In the genomic region with DNA sequence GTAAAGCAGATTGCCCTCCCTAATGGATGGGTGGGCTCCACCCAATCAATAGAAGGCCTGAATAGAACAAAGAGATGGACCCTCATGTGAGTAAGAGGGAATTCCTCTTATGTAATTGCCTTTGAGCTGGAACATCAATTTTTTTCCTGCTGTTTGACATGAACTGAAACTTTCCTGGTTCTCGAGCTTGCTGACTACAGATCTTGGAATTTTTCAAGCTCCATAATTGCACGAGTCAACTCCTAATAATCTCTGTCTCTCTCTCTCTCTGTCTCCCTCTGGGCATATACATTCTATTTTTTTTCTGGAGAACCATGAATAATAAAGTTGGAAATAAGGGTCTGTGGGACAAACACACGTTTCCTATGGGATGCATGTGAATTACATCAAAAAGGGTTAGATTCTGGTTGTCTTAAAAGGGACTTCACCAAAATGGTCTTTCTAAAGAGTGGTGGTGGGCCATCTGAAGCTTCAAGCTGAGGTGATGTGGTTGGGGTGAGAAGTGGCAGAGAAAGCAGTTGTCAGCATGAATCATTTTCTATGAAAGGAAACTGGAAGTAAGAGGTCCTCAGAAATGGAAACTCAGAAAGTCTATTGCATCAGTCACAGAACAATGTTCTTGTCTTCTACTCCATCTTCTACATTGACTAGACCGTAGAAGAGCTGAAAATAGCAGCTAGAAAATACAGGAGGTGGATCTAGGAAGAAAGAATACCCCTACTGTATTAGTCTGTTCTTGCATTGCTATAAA, we compare ENCODE assay signal across 1 cellular context.
A peak's percentile ranks its signal among the peaks of the same experiment; 100 is the strongest.
TF ChIP-seq lines count a peak whose summit lies in the region.

No MANE protein-coding gene starts in this region.

TF ChIP-seq in GM12878, 131 proteins besides CTCF, POLR2A, EP300 and RAD21 (continued from another document):
- TF ChIP-seq TARDBP (IDR thresholded peaks at IDR 0.05; ENCODE audit: borderline replicate concordance) = no peak
- no peak for TF ChIP-seq CBX5 (IDR thresholded peaks at IDR 0.05; ENCODE audit: low read depth)
- peak in 1 of 2 experiments; percentile 25; a peak in 1 of 4 replicates for TF ChIP-seq ETV6 (conservative IDR thresholded peaks at IDR 0.05 in 1 of 2, IDR thresholded peaks at IDR 0.05 in 1 of 2; ENCODE audit: borderline replicate concordance in 1 of 2, low read depth in 1 of 2)
- no peak for TF ChIP-seq TCF12 (IDR thresholded peaks at IDR 0.05; ENCODE audit: low read depth, low read length)
- TF ChIP-seq FOXM1 (IDR thresholded peaks at IDR 0.05; ENCODE audit: low read depth, low read length) = no peak; the same call in 1 of the 2 replicates
- no peak for TF ChIP-seq HDGF (IDR thresholded peaks at IDR 0.05)
- no peak for TF ChIP-seq MTA2 (IDR thresholded peaks at IDR 0.05; ENCODE audit: low read depth)
- TF ChIP-seq SMARCA5 (IDR thresholded peaks at IDR 0.05) = no peak
- TF ChIP-seq YY1 (IDR thresholded peaks at IDR 0.05; ENCODE audit: low read depth, low read length) = no peak
- TF ChIP-seq PRDM15 (CRISPR knock-in tag; IDR thresholded peaks at IDR 0.05) = no peak
- no peak for TF ChIP-seq SP1 (IDR thresholded peaks at IDR 0.05; ENCODE audit: low read depth, low read length)
- TF ChIP-seq RB1 (IDR thresholded peaks at IDR 0.05; ENCODE audit: borderline replicate concordance) = no peak
- TF ChIP-seq, protein P1, sequence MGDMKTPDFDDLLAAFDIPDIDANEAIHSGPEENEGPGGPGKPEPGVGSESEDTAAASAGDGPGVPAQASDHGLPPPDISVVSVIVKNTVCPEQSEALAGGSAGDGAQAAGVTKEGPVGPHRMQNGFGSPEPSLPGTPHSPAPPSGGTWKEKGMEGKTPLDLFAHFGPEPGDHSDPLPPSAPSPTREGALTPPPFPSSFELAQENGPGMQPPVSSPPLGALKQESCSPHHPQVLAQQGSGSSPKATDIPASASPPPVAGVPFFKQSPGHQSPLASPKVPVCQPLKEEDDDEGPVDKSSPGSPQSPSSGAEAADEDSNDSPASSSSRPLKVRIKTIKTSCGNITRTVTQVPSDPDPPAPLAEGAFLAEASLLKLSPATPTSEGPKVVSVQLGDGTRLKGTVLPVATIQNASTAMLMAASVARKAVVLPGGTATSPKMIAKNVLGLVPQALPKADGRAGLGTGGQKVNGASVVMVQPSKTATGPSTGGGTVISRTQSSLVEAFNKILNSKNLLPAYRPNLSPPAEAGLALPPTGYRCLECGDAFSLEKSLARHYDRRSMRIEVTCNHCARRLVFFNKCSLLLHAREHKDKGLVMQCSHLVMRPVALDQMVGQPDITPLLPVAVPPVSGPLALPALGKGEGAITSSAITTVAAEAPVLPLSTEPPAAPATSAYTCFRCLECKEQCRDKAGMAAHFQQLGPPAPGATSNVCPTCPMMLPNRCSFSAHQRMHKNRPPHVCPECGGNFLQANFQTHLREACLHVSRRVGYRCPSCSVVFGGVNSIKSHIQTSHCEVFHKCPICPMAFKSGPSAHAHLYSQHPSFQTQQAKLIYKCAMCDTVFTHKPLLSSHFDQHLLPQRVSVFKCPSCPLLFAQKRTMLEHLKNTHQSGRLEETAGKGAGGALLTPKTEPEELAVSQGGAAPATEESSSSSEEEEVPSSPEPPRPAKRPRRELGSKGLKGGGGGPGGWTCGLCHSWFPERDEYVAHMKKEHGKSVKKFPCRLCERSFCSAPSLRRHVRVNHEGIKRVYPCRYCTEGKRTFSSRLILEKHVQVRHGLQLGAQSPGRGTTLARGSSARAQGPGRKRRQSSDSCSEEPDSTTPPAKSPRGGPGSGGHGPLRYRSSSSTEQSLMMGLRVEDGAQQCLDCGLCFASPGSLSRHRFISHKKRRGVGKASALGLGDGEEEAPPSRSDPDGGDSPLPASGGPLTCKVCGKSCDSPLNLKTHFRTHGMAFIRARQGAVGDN (IDR thresholded peaks at IDR 0.05) = no peak
- TF ChIP-seq MXI1 (IDR thresholded peaks at IDR 0.05; ENCODE audit: low read depth, low read length) = no peak
- TF ChIP-seq, protein P2, sequence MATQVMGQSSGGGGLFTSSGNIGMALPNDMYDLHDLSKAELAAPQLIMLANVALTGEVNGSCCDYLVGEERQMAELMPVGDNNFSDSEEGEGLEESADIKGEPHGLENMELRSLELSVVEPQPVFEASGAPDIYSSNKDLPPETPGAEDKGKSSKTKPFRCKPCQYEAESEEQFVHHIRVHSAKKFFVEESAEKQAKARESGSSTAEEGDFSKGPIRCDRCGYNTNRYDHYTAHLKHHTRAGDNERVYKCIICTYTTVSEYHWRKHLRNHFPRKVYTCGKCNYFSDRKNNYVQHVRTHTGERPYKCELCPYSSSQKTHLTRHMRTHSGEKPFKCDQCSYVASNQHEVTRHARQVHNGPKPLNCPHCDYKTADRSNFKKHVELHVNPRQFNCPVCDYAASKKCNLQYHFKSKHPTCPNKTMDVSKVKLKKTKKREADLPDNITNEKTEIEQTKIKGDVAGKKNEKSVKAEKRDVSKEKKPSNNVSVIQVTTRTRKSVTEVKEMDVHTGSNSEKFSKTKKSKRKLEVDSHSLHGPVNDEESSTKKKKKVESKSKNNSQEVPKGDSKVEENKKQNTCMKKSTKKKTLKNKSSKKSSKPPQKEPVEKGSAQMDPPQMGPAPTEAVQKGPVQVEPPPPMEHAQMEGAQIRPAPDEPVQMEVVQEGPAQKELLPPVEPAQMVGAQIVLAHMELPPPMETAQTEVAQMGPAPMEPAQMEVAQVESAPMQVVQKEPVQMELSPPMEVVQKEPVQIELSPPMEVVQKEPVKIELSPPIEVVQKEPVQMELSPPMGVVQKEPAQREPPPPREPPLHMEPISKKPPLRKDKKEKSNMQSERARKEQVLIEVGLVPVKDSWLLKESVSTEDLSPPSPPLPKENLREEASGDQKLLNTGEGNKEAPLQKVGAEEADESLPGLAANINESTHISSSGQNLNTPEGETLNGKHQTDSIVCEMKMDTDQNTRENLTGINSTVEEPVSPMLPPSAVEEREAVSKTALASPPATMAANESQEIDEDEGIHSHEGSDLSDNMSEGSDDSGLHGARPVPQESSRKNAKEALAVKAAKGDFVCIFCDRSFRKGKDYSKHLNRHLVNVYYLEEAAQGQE (IDR thresholded peaks at IDR 0.05; ENCODE audit: low read depth, low read length) = no peak
- TF ChIP-seq TAF1 (IDR thresholded peaks at IDR 0.05; ENCODE audit: borderline replicate concordance, low read depth, low read length) = no peak
- TF ChIP-seq JUNB (IDR thresholded peaks at IDR 0.05) = peak; percentile 36
- no peak for TF ChIP-seq KAT2A (conservative IDR thresholded peaks at IDR 0.05; ENCODE audit: control insufficient read depth, low read depth, low read length)
- no peak for TF ChIP-seq E4F1 (IDR thresholded peaks at IDR 0.05; ENCODE audit: borderline replicate concordance, partially characterized antibody)
- no peak for TF ChIP-seq POLR2AphosphoS5 (IDR thresholded peaks at IDR 0.05; ENCODE audit: low read length)
- TF ChIP-seq, protein P3, sequence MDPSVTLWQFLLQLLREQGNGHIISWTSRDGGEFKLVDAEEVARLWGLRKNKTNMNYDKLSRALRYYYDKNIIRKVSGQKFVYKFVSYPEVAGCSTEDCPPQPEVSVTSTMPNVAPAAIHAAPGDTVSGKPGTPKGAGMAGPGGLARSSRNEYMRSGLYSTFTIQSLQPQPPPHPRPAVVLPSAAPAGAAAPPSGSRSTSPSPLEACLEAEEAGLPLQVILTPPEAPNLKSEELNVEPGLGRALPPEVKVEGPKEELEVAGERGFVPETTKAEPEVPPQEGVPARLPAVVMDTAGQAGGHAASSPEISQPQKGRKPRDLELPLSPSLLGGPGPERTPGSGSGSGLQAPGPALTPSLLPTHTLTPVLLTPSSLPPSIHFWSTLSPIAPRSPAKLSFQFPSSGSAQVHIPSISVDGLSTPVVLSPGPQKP (IDR thresholded peaks at IDR 0.05; ENCODE audit: low read depth, low read length) = no peak
- TF ChIP-seq, protein P4, sequence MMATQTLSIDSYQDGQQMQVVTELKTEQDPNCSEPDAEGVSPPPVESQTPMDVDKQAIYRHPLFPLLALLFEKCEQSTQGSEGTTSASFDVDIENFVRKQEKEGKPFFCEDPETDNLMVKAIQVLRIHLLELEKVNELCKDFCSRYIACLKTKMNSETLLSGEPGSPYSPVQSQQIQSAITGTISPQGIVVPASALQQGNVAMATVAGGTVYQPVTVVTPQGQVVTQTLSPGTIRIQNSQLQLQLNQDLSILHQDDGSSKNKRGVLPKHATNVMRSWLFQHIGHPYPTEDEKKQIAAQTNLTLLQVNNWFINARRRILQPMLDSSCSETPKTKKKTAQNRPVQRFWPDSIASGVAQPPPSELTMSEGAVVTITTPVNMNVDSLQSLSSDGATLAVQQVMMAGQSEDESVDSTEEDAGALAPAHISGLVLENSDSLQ (IDR thresholded peaks at IDR 0.05) = no peak; the same call in 1 of the 2 replicates
- TF ChIP-seq LARP7 (IDR thresholded peaks at IDR 0.05) = no peak
- no peak for TF ChIP-seq NFYA (IDR thresholded peaks at IDR 0.05; ENCODE audit: borderline replicate concordance, low read depth, low read length)
